24 cellular contexts compared by ENCODE assay signal in the genomic region with DNA sequence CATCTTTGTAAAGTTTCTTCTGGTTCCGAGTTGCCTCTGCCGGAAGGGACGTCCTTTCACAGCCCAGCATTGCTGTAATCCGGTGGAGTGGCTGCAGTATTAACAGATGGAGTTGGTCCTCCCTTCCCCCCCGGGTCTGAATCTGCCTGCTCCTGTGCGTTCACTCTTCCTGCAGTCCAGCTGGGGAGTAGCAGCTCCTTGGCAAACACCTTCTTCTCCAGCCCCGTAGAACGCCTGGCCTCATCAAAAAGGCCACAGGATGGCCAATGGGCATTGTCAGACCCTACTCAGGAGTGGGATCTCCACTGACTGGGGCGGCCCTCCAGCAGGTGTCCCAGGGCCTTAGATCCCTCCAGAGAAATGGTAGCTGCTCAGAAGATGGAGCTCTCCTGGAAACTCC.
"Had no signal": no experiment of that assay in that cellular context is flagged by ENCODE, and none has a peak within 500 bp of the region (broad histone marks: within the 10 kb centered on the region; RNA-seq: fewer than 3 reads in every experiment).

No MANE protein-coding gene starts in this region.

- H3K4me3 Mint-ChIP-seq: dendritic cell treated with granulocyte-macrophage colony-stimulating factor and Interleukin-4, amounts not matched to agents 40 ng/mL and 50 ng/mL, for 4 days; memory B cell; mesothelial cell of epicardium; natural killer cell treated with Interleukin-12 subunit alpha and Interleukin-12 subunit beta and Interleukin-15 and Interleukin-18, amount 100 ng/mL, for 72 hours; neural progenitor cell; stimulated activated effector memory CD8-positive, alpha-beta T cell treated with anti-CD3 and anti-CD28 coated beads, Interleukin-12 subunit alpha, Interleukin-12 subunit beta, amount 100 ng/mL, for 72 hours had no signal

- H3K9me3 ChIP-seq: esophagus squamous epithelium, gastroesophageal sphincter, left ventricle myocardium inferior, lower lobe of right lung, ovary, right atrium auricular region, suprapubic skin, thyroid gland, upper lobe of left lung, uterus had no signal

- H3K4me2 ChIP-seq: neural progenitor cell had no signal

- H3K4me3 ChIP-seq: esophagus squamous epithelium, gastroesophageal sphincter, left ventricle myocardium inferior, lower lobe of right lung, neural progenitor cell, ovary, right atrium auricular region, suprapubic skin, thyroid gland, upper lobe of left lung, uterus had no signal

- DNase-seq: esophagus squamous epithelium; foreskin fibroblast; glutamatergic neuron; islet precursor cell; left ventricle myocardium inferior; lower lobe of right lung; nucleus accumbens; ovary; small intestine; stimulated activated CD4-positive, alpha-beta T cell treated with anti-CD3 and anti-CD28 coated beads, Interleukin-12 subunit alpha, Interleukin-12 subunit beta, amount 100 ng/mL, for 4 hours; stimulated activated CD4-positive, alpha-beta T cell treated with anti-CD3 and anti-CD28 coated beads, Interleukin-2, amount 100 ng/mL, for 48 hours; stimulated activated naive CD8-positive, alpha-beta T cell treated with anti-CD3 and anti-CD28 coated beads, Interleukin-15, Interleukin-2, amounts not matched to agents 100 U/mL and 50 U/mL, for 24 hours; thyroid gland; upper lobe of left lung; uterus had no signal

- H3K4me1 ChIP-seq: esophagus squamous epithelium, gastroesophageal sphincter, left ventricle myocardium inferior, lower lobe of right lung, neural progenitor cell, right atrium auricular region, suprapubic skin, upper lobe of left lung, uterus had no signal

- ATAC-seq: gastroesophageal sphincter; lower lobe of right lung; natural killer cell treated with Interleukin-12 subunit alpha and Interleukin-12 subunit beta and Interleukin-15 and Interleukin-18, amount 100 ng/mL, for 72 hours; stimulated activated effector memory CD8-positive, alpha-beta T cell treated with anti-CD3 and anti-CD28 coated beads, Interleukin-12 subunit alpha, Interleukin-12 subunit beta, amount 100 ng/mL, for 72 hours; stimulated activated naive CD8-positive, alpha-beta T cell treated with anti-CD3 and anti-CD28 coated beads, Interleukin-15, Interleukin-2, amounts not matched to agents 100 U/mL and 50 U/mL, for 24 hours had no signal

- H3K9ac ChIP-seq: neural progenitor cell had no signal

- H3K27ac ChIP-seq: esophagus squamous epithelium, gastroesophageal sphincter, left ventricle myocardium inferior, lower lobe of right lung, neural progenitor cell, ovary, right atrium auricular region, suprapubic skin, thyroid gland, upper lobe of left lung, uterus had no signal

- H3K27me3 ChIP-seq: esophagus squamous epithelium, gastroesophageal sphincter, neural progenitor cell, ovary, right atrium auricular region, suprapubic skin, thyroid gland, upper lobe of left lung, uterus had no signal

- H3K27me3 Mint-ChIP-seq: dendritic cell treated with granulocyte-macrophage colony-stimulating factor and Interleukin-4, amounts not matched to agents 40 ng/mL and 50 ng/mL, for 4 days; memory B cell; natural killer cell treated with Interleukin-12 subunit alpha and Interleukin-12 subunit beta and Interleukin-15 and Interleukin-18, amount 100 ng/mL, for 72 hours had no signal

- H3K27ac Mint-ChIP-seq: dendritic cell treated with granulocyte-macrophage colony-stimulating factor and Interleukin-4, amounts not matched to agents 40 ng/mL and 50 ng/mL, for 4 days; memory B cell; mesothelial cell of epicardium; natural killer cell treated with Interleukin-12 subunit alpha and Interleukin-12 subunit beta and Interleukin-15 and Interleukin-18, amount 100 ng/mL, for 72 hours; neural progenitor cell; stimulated activated effector memory CD8-positive, alpha-beta T cell treated with anti-CD3 and anti-CD28 coated beads, Interleukin-12 subunit alpha, Interleukin-12 subunit beta, amount 100 ng/mL, for 72 hours had no signal

- H3K36me3 Mint-ChIP-seq: mesothelial cell of epicardium; natural killer cell treated with Interleukin-12 subunit alpha and Interleukin-12 subunit beta and Interleukin-15 and Interleukin-18, amount 100 ng/mL, for 72 hours; neural progenitor cell; stimulated activated effector memory CD8-positive, alpha-beta T cell treated with anti-CD3 and anti-CD28 coated beads, Interleukin-12 subunit alpha, Interleukin-12 subunit beta, amount 100 ng/mL, for 72 hours had no signal

- H3K36me3 ChIP-seq: esophagus squamous epithelium, left ventricle myocardium inferior, lower lobe of right lung, neural progenitor cell, ovary, right atrium auricular region, suprapubic skin, thyroid gland, upper lobe of left lung, uterus had no signal

- H2AFZ ChIP-seq: neural progenitor cell had no signal
